Comparison of ENCODE assay signal across 1 cellular context in the genomic region with DNA sequence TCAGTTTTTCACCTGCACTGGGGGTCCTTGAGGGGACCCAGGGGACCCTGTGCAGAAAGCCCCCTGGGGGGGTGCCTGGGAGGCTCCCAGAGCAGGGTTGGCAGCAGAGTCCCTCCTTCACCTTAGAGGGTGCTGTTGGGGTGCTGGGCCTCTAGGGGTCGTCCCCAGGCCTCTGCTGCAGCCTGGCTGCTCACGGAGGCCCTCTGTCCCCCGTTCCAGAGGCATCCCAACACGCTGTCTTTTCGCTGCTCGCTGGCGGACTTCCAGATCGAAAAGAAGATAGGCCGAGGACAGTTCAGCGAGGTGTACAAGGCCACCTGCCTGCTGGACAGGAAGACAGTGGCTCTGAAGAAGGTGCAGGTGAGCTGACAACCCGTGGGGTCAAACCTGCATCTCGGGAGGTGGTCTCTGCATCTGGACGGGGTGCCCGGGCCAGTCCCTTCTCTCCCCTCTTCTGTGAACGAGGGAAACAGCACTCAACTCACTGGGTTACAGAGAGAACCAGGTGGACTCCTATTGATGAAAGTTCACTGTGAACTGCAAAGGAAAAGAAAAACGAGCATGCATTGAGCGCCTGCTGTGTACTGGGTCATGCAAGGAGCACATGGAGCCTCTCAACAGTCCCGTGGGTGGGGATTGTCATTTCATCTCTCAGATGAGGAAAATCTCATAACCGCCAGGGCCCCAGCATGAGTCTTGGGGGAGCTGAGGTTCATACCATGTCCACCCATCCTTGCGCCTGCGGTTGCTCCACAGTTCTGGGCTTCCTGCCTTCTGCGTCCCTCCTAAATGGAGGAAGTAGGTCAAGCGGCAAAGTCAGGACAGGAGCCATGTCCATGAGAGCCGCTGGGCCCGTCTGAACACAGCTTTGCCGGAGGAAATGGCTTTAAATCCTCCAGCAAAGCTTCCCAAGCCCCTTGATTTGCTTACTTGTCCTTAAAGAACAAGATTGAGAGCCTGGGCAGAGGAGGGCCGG.
TF ChIP-seq lines count a peak whose summit lies in the region.

No MANE protein-coding gene starts in this region.

TF ChIP-seq in GM23338, 12 proteins besides CTCF, POLR2A, EP300 and RAD21 (continued from another document):
- TF ChIP-seq EZH2phosphoT487 (IDR thresholded peaks at IDR 0.05; ENCODE audit: unreplicated experiment) (no peak), ZNF114 (CRISPR knock-in tag; IDR thresholded peaks at IDR 0.05) (no peak), EZH2 (IDR thresholded peaks at IDR 0.05; ENCODE audit: low read depth, unreplicated experiment) (no peak)
- TF ChIP-seq, protein P1, sequence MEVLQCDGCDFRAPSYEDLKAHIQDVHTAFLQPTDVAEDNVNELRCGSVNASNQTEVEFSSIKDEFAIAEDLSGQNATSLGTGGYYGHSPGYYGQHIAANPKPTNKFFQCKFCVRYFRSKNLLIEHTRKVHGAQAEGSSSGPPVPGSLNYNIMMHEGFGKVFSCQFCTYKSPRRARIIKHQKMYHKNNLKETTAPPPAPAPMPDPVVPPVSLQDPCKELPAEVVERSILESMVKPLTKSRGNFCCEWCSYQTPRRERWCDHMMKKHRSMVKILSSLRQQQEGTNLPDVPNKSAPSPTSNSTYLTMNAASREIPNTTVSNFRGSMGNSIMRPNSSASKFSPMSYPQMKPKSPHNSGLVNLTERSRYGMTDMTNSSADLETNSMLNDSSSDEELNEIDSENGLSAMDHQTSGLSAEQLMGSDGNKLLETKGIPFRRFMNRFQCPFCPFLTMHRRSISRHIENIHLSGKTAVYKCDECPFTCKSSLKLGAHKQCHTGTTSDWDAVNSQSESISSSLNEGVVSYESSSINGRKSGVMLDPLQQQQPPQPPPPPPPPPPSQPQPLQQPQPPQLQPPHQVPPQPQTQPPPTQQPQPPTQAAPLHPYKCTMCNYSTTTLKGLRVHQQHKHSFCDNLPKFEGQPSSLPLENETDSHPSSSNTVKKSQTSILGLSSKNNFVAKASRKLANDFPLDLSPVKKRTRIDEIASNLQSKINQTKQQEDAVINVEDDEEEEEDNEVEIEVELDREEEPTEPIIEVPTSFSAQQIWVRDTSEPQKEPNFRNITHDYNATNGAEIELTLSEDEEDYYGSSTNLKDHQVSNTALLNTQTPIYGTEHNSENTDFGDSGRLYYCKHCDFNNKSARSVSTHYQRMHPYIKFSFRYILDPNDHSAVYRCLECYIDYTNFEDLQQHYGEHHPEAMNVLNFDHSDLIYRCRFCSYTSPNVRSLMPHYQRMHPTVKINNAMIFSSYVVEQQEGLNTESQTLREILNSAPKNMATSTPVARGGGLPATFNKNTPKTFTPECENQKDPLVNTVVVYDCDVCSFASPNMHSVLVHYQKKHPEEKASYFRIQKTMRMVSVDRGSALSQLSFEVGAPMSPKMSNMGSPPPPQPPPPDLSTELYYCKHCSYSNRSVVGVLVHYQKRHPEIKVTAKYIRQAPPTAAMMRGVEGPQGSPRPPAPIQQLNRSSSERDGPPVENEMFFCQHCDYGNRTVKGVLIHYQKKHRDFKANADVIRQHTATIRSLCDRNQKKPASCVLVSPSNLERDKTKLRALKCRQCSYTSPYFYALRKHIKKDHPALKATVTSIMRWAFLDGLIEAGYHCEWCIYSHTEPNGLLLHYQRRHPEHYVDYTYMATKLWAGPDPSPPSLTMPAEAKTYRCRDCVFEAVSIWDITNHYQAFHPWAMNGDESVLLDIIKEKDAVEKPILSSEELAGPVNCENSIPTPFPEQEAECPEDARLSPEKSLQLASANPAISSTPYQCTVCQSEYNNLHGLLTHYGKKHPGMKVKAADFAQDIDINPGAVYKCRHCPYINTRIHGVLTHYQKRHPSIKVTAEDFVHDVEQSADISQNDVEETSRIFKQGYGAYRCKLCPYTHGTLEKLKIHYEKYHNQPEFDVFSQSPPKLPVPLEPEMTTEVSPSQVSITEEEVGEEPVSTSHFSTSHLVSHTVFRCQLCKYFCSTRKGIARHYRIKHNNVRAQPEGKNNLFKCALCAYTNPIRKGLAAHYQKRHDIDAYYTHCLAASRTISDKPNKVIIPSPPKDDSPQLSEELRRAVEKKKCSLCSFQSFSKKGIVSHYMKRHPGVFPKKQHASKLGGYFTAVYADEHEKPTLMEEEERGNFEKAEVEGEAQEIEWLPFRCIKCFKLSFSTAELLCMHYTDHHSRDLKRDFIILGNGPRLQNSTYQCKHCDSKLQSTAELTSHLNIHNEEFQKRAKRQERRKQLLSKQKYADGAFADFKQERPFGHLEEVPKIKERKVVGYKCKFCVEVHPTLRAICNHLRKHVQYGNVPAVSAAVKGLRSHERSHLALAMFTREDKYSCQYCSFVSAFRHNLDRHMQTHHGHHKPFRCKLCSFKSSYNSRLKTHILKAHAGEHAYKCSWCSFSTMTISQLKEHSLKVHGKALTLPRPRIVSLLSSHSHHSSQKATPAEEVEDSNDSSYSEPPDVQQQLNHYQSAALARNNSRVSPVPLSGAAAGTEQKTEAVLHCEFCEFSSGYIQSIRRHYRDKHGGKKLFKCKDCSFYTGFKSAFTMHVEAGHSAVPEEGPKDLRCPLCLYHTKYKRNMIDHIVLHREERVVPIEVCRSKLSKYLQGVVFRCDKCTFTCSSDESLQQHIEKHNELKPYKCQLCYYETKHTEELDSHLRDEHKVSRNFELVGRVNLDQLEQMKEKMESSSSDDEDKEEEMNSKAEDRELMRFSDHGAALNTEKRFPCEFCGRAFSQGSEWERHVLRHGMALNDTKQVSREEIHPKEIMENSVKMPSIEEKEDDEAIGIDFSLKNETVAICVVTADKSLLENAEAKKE (CRISPR knock-in tag; IDR thresholded peaks at IDR 0.05): no peak
TF ChIP-seq in GM23338: peak in this region for 0.
